7 cellular contexts compared by ENCODE assay signal in genomic region chr18:68040198-68040597, GRCh38.
"Had no signal": no experiment of that assay in that cellular context is flagged by ENCODE, and none has a peak within 500 bp of the region (broad histone marks: within the 10 kb centered on the region; RNA-seq: fewer than 3 reads in every experiment).

No MANE protein-coding gene starts in this region.

- H3K4me1 Mint-ChIP-seq: IgD-negative memory B cell had no signal

- H3K4me3 Mint-ChIP-seq: IgD-negative memory B cell had no signal

- H3K27ac ChIP-seq: HL-60 had no signal

- ATAC-seq: HepG2, K562 had no signal

- H3K27me3 Mint-ChIP-seq: IgD-negative memory B cell had no signal

- H3K36me3 Mint-ChIP-seq: IgD-negative memory B cell had no signal

- H3K4me3 ChIP-seq: K562 had no signal

- H3K27ac Mint-ChIP-seq: IgD-negative memory B cell had no signal

- DNase-seq: IMR-90, KBM-7, KG1 had no signal
